Comparison of ENCODE assay signal across 2 cellular contexts in genomic region chr3:14144423-14145075, GRCh38.
TF ChIP-seq lines count a peak whose summit lies in the region.

No MANE protein-coding gene starts in this region.

TF ChIP-seq in HEK293, 187 proteins besides CTCF, POLR2A, EP300 and RAD21 (continued from another document and continues in another):
- TF ChIP-seq, protein P1, sequence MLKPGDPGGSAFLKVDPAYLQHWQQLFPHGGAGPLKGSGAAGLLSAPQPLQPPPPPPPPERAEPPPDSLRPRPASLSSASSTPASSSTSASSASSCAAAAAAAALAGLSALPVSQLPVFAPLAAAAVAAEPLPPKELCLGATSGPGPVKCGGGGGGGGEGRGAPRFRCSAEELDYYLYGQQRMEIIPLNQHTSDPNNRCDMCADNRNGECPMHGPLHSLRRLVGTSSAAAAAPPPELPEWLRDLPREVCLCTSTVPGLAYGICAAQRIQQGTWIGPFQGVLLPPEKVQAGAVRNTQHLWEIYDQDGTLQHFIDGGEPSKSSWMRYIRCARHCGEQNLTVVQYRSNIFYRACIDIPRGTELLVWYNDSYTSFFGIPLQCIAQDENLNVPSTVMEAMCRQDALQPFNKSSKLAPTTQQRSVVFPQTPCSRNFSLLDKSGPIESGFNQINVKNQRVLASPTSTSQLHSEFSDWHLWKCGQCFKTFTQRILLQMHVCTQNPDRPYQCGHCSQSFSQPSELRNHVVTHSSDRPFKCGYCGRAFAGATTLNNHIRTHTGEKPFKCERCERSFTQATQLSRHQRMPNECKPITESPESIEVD (tag by site-specific recombination; IDR thresholded peaks at IDR 0.05), result peak; percentile 95
- TF ChIP-seq ZNF791 (tag by site-specific recombination; IDR thresholded peaks at IDR 0.05), result no peak
- no peak for TF ChIP-seq ZFHX2 (tag by site-specific recombination; conservative IDR thresholded peaks at IDR 0.05)
- TF ChIP-seq GLIS2 (tag by site-specific recombination; IDR thresholded peaks at IDR 0.05), result no peak
- TF ChIP-seq, protein P2, sequence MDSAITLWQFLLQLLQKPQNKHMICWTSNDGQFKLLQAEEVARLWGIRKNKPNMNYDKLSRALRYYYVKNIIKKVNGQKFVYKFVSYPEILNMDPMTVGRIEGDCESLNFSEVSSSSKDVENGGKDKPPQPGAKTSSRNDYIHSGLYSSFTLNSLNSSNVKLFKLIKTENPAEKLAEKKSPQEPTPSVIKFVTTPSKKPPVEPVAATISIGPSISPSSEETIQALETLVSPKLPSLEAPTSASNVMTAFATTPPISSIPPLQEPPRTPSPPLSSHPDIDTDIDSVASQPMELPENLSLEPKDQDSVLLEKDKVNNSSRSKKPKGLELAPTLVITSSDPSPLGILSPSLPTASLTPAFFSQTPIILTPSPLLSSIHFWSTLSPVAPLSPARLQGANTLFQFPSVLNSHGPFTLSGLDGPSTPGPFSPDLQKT (IDR thresholded peaks at IDR 0.05; ENCODE audit: borderline replicate concordance, low read depth, low read length), result no peak
- TF ChIP-seq ZNF146 (tag by site-specific recombination; IDR thresholded peaks at IDR 0.05), result no peak
- no peak for TF ChIP-seq ZBTB7A (tag by site-specific recombination; IDR thresholded peaks at IDR 0.05; ENCODE audit: low read depth)
- no peak for TF ChIP-seq ZNF37A (tag by site-specific recombination; IDR thresholded peaks at IDR 0.05)
- TF ChIP-seq ZNF133 (tag by site-specific recombination; IDR thresholded peaks at IDR 0.05), result no peak
- peak; percentile 69; the same call in 1 of the 2 replicates for TF ChIP-seq ZNF660 (tag by site-specific recombination; IDR thresholded peaks at IDR 0.05)
- TF ChIP-seq ZNF248 (tag by site-specific recombination; IDR thresholded peaks at IDR 0.05), result no peak
- peak; percentile 91 for TF ChIP-seq IKZF3 (tag by site-specific recombination; IDR thresholded peaks at IDR 0.05)
- TF ChIP-seq ZNF529 (tag by site-specific recombination; IDR thresholded peaks at IDR 0.05; ENCODE audit: insufficient replicate concordance), result no peak
- TF ChIP-seq GLI2 (tag by site-specific recombination; IDR thresholded peaks at IDR 0.05; ENCODE audit: borderline replicate concordance, low read depth), result no peak; the same call in 1 of the 2 replicates
- TF ChIP-seq ZNF473 (tag by site-specific recombination; IDR thresholded peaks at IDR 0.05), result no peak
- TF ChIP-seq ZNF148 (tag by site-specific recombination; IDR thresholded peaks at IDR 0.05; ENCODE audit: borderline replicate concordance), result no peak
- TF ChIP-seq KLF1 (tag by site-specific recombination; IDR thresholded peaks at IDR 0.05), result no peak
- TF ChIP-seq PBX3 (CRISPR knock-in tag; IDR thresholded peaks at IDR 0.05), result no peak
- TF ChIP-seq ZNF626 (tag by site-specific recombination; IDR thresholded peaks at IDR 0.05), result no peak
- TF ChIP-seq ZNF404 (tag by site-specific recombination; IDR thresholded peaks at IDR 0.05), result no peak
- peak; percentile 70; the same call in 1 of the 2 replicates for TF ChIP-seq ZNF843 (tag by site-specific recombination; IDR thresholded peaks at IDR 0.05)
- TF ChIP-seq ZNF768 (tag by site-specific recombination; IDR thresholded peaks at IDR 0.05), result no peak
- no peak for TF ChIP-seq ZFP3 (tag by site-specific recombination; IDR thresholded peaks at IDR 0.05; ENCODE audit: low read depth)
- TF ChIP-seq ZNF184 (tag by site-specific recombination; IDR thresholded peaks at IDR 0.05), result peak; percentile 55; the same call in 1 of the 2 replicates
- no peak for TF ChIP-seq ZNF510 (tag by site-specific recombination; IDR thresholded peaks at IDR 0.05; ENCODE audit: insufficient replicate concordance)
- TF ChIP-seq ZNF423 (tag by site-specific recombination; IDR thresholded peaks at IDR 0.05), result no peak
- TF ChIP-seq ZNF202 (tag by site-specific recombination; IDR thresholded peaks at IDR 0.05; ENCODE audit: borderline replicate concordance), result no peak
- no peak for TF ChIP-seq ZNF266 (tag by site-specific recombination; IDR thresholded peaks at IDR 0.05; ENCODE audit: low read depth)
- TF ChIP-seq, protein P3, sequence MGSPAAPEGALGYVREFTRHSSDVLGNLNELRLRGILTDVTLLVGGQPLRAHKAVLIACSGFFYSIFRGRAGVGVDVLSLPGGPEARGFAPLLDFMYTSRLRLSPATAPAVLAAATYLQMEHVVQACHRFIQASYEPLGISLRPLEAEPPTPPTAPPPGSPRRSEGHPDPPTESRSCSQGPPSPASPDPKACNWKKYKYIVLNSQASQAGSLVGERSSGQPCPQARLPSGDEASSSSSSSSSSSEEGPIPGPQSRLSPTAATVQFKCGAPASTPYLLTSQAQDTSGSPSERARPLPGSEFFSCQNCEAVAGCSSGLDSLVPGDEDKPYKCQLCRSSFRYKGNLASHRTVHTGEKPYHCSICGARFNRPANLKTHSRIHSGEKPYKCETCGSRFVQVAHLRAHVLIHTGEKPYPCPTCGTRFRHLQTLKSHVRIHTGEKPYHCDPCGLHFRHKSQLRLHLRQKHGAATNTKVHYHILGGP (tag by site-specific recombination; IDR thresholded peaks at IDR 0.05), result no peak

TF ChIP-seq in K562, 482 proteins besides CTCF, POLR2A, EP300 and RAD21 (continued from another document and continues in another):
- TF ChIP-seq MITF (IDR thresholded peaks at IDR 0.05) (no peak), NFE2 (IDR thresholded peaks at IDR 0.05; ENCODE audit: low read depth) (no peak; the same call in 1 of the 2 replicates), CBX8 (IDR thresholded peaks at IDR 0.05; ENCODE audit: borderline replicate concordance, extremely low read depth, low read depth, low read length, poor library complexity, severe bottlenecking) (no peak), EHMT2 (IDR thresholded peaks at IDR 0.05) (no peak), ATF6 (CRISPR knock-in tag; IDR thresholded peaks at IDR 0.05) (no peak), ATF4 (CRISPR knock-in tag; IDR thresholded peaks at IDR 0.05) (no peak), ZNF41 (CRISPR knock-in tag; conservative IDR thresholded peaks at IDR 0.05) (no peak), ZNF140 (CRISPR knock-in tag; IDR thresholded peaks at IDR 0.05) (no peak), FOXK1 (CRISPR knock-in tag; IDR thresholded peaks at IDR 0.05; ENCODE audit: borderline replicate concordance) (no peak), ZBED1 (IDR thresholded peaks at IDR 0.05) (no peak)
- TF ChIP-seq, protein P4, sequence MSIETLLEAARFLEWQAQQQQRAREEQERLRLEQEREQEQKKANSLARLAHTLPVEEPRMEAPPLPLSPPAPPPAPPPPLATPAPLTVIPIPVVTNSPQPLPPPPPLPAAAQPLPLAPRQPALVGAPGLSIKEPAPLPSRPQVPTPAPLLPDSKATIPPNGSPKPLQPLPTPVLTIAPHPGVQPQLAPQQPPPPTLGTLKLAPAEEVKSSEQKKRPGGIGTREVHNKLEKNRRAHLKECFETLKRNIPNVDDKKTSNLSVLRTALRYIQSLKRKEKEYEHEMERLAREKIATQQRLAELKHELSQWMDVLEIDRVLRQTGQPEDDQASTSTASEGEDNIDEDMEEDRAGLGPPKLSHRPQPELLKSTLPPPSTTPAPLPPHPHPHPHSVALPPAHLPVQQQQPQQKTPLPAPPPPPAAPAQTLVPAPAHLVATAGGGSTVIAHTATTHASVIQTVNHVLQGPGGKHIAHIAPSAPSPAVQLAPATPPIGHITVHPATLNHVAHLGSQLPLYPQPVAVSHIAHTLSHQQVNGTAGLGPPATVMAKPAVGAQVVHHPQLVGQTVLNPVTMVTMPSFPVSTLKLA (conservative IDR thresholded peaks at IDR 0.05), result no peak
- TF ChIP-seq, protein P5, sequence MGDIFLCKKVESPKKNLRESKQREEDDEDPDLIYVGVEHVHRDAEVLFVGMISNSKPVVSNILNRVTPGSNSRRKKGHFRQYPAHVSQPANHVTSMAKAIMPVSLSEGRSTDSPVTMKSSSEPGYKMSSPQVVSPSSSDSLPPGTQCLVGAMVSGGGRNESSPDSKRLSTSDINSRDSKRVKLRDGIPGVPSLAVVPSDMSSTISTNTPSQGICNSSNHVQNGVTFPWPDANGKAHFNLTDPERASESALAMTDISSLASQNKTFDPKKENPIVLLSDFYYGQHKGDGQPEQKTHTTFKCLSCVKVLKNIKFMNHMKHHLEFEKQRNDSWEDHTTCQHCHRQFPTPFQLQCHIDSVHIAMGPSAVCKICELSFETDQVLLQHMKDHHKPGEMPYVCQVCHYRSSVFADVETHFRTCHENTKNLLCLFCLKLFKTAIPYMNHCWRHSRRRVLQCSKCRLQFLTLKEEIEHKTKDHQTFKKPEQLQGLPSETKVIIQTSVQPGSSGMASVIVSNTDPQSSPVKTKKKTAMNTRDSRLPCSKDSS (IDR thresholded peaks at IDR 0.05; ENCODE audit: low read depth, partially characterized antibody), result no peak
- TF ChIP-seq, protein P6, sequence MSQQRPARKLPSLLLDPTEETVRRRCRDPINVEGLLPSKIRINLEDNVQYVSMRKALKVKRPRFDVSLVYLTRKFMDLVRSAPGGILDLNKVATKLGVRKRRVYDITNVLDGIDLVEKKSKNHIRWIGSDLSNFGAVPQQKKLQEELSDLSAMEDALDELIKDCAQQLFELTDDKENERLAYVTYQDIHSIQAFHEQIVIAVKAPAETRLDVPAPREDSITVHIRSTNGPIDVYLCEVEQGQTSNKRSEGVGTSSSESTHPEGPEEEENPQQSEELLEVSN (IDR thresholded peaks at IDR 0.05; ENCODE audit: borderline replicate concordance in 1 of 2, extremely low read depth in 1 of 2, insufficient read depth in 1 of 2, insufficient read length in 1 of 2, low read depth in 1 of 2, low read length in 1 of 2, poor library complexity in 1 of 2, severe bottlenecking in 1 of 2), result no peak
